In the genomic region with DNA sequence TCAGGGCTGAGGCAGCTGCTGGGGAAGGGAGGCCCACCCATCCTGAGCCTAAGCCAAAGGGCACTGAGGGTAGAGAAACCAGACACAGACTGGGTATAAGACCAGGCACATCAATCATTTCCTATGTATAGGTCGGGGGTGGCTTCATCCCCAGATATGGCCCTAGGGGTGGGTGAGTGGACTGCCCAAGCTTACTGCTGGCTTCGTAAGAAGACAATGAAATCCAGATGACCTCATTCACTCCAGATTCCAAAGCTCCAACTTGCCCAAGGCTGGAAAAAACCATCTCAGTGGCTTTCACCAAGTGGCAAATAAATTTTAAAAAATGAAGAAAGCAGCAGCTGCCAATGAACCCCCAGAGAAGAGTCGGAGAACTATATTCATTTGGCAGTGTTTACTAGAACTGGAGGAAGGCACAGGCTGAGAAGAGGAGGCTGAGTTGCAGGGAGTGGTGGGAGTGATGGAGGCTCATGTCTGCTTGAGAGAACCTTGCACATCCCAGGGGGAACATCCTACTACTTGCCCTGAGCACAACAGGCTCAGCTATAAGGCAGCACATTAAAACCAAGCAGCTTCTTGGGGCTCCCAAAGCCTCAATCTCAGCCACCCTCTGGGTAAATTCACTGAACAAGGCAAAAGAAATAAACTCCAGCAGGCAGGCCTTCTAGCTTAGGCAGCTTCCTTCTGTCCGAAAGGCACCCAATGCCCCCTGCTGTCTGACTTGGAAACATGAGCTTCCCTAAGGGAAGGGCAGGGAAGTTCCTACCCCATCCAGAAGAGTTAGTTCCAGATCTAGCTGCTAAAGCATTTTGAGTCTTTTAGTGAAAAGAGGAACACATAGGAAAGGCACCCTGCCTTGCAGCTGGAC, we compare ENCODE assay signal across 1 cellular context.
TF ChIP-seq lines count a peak whose summit lies in the region.

No MANE protein-coding gene starts in this region.

TF ChIP-seq in GM23338, 12 proteins besides CTCF, POLR2A, EP300 and RAD21 (continued from another document):
- TF ChIP-seq, protein P1, sequence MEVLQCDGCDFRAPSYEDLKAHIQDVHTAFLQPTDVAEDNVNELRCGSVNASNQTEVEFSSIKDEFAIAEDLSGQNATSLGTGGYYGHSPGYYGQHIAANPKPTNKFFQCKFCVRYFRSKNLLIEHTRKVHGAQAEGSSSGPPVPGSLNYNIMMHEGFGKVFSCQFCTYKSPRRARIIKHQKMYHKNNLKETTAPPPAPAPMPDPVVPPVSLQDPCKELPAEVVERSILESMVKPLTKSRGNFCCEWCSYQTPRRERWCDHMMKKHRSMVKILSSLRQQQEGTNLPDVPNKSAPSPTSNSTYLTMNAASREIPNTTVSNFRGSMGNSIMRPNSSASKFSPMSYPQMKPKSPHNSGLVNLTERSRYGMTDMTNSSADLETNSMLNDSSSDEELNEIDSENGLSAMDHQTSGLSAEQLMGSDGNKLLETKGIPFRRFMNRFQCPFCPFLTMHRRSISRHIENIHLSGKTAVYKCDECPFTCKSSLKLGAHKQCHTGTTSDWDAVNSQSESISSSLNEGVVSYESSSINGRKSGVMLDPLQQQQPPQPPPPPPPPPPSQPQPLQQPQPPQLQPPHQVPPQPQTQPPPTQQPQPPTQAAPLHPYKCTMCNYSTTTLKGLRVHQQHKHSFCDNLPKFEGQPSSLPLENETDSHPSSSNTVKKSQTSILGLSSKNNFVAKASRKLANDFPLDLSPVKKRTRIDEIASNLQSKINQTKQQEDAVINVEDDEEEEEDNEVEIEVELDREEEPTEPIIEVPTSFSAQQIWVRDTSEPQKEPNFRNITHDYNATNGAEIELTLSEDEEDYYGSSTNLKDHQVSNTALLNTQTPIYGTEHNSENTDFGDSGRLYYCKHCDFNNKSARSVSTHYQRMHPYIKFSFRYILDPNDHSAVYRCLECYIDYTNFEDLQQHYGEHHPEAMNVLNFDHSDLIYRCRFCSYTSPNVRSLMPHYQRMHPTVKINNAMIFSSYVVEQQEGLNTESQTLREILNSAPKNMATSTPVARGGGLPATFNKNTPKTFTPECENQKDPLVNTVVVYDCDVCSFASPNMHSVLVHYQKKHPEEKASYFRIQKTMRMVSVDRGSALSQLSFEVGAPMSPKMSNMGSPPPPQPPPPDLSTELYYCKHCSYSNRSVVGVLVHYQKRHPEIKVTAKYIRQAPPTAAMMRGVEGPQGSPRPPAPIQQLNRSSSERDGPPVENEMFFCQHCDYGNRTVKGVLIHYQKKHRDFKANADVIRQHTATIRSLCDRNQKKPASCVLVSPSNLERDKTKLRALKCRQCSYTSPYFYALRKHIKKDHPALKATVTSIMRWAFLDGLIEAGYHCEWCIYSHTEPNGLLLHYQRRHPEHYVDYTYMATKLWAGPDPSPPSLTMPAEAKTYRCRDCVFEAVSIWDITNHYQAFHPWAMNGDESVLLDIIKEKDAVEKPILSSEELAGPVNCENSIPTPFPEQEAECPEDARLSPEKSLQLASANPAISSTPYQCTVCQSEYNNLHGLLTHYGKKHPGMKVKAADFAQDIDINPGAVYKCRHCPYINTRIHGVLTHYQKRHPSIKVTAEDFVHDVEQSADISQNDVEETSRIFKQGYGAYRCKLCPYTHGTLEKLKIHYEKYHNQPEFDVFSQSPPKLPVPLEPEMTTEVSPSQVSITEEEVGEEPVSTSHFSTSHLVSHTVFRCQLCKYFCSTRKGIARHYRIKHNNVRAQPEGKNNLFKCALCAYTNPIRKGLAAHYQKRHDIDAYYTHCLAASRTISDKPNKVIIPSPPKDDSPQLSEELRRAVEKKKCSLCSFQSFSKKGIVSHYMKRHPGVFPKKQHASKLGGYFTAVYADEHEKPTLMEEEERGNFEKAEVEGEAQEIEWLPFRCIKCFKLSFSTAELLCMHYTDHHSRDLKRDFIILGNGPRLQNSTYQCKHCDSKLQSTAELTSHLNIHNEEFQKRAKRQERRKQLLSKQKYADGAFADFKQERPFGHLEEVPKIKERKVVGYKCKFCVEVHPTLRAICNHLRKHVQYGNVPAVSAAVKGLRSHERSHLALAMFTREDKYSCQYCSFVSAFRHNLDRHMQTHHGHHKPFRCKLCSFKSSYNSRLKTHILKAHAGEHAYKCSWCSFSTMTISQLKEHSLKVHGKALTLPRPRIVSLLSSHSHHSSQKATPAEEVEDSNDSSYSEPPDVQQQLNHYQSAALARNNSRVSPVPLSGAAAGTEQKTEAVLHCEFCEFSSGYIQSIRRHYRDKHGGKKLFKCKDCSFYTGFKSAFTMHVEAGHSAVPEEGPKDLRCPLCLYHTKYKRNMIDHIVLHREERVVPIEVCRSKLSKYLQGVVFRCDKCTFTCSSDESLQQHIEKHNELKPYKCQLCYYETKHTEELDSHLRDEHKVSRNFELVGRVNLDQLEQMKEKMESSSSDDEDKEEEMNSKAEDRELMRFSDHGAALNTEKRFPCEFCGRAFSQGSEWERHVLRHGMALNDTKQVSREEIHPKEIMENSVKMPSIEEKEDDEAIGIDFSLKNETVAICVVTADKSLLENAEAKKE (CRISPR knock-in tag; IDR thresholded peaks at IDR 0.05), result no peak
- TF ChIP-seq ZNF114 (CRISPR knock-in tag; IDR thresholded peaks at IDR 0.05) (no peak), EZH2phosphoT487 (IDR thresholded peaks at IDR 0.05; ENCODE audit: unreplicated experiment) (no peak), NANOG (IDR thresholded peaks at IDR 0.05; ENCODE audit: borderline replicate concordance) (no peak), JUNB (IDR thresholded peaks at IDR 0.05; ENCODE audit: unreplicated experiment) (no peak), EZH2 (IDR thresholded peaks at IDR 0.05; ENCODE audit: low read depth, unreplicated experiment) (no peak), POLR2AphosphoS5 (IDR thresholded peaks at IDR 0.05; ENCODE audit: low read depth) (no peak), STAT1 (IDR thresholded peaks at IDR 0.05; ENCODE audit: unreplicated experiment) (no peak), ZNF331 (CRISPR knock-in tag; IDR thresholded peaks at IDR 0.05; ENCODE audit: low read depth) (no peak), CREB1 (CRISPR knock-in tag; IDR thresholded peaks at IDR 0.05; ENCODE audit: low read depth) (no peak)
- TF ChIP-seq, protein P2, sequence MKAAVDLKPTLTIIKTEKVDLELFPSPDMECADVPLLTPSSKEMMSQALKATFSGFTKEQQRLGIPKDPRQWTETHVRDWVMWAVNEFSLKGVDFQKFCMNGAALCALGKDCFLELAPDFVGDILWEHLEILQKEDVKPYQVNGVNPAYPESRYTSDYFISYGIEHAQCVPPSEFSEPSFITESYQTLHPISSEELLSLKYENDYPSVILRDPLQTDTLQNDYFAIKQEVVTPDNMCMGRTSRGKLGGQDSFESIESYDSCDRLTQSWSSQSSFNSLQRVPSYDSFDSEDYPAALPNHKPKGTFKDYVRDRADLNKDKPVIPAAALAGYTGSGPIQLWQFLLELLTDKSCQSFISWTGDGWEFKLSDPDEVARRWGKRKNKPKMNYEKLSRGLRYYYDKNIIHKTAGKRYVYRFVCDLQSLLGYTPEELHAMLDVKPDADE (IDR thresholded peaks at IDR 0.05), result no peak
